23 cellular contexts compared by ENCODE assay signal in the genomic region with DNA sequence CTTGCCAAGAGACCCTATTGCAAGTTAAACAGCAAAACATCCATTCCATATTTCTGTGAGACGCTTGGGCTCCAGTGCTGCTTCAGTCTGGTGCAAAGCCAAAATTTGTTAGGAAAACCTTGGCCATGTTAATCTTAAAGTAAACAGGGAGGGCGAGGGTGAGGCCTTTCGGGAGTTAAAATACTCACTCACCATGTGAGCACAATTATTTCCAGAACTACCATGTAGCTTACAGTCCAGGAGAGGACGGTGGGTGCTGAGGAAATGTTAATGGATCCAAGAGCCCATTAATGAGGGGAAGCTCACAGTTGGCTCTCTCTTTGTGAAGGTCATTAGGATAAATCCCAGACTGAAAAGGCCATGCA.
DNase-seq lines count a peak whose midpoint lies in the region; ATAC-seq and TF ChIP-seq lines count a peak whose summit lies in the region.
"Had no signal": no experiment of that assay in that cellular context is flagged by ENCODE, and none has a peak within 500 bp of the region (broad histone marks: within the 10 kb centered on the region; RNA-seq: fewer than 3 reads in every experiment).

No MANE protein-coding gene starts in this region.

- no peak overlapping the region for H3K4me2 ChIP-seq in osteoblast (ENCODE audit: insufficient read depth, low read length)

- H3K4me1 ChIP-seq in SJCRH30 (peaks cover 39% of the 10 kb centered on the region), osteoblast (ENCODE audit: insufficient read depth, low read length) (peaks cover 8% of the 10 kb centered on the region), prostate gland (replicated peaks) (no peaks in the 10 kb centered on the region)
- H3K4me1 ChIP-seq: body of pancreas had no signal

- peak; percentile 8 for DNase-seq in AG08396 (ENCODE audit: low spot score)
- DNase-seq in SJCRH30, result peak; percentile 31 to 38
- DNase-seq in fibroblast of the aortic adventitia (ENCODE audit: low read depth), result peak; percentile 61
- peak; percentile 34 for DNase-seq in osteoblast (ENCODE audit: insufficient read length, low spot score, missing footprints)
- no peak for DNase-seq in pons (ENCODE audit: low spot score)
- DNase-seq in prostate gland (ENCODE audit: low spot score), result no peak
- no peak for DNase-seq in DMS53 treated with DMSO at 0.1 percent for 48 hours (lab: John Stamatoyannopoulos, UW; ENCODE audit: unreplicated experiment)
- DNase-seq: activated CD4-positive, alpha-beta T cell treated with anti-CD3 and anti-CD28 coated beads, Interleukin-2, amount 50 U/mL, for 48 hours; activated effector memory CD4-positive, alpha-beta T cell treated with anti-CD3 and anti-CD28 coated beads, Interleukin-2, amount 50 U/mL, for 16 hours; cortex of kidney; foreskin melanocyte; HCEC 1CT; NCI-H1105 treated with DMSO at 0.1 percent for 48 hours; NCI-H2107; NCI-H526; stimulated activated CD4-positive, alpha-beta T cell treated with anti-CD3 and anti-CD28 coated beads, Interleukin-12 subunit alpha, Interleukin-12 subunit beta, amount 100 ng/mL, for 4 hours; stimulated activated naive CD8-positive, alpha-beta T cell treated with anti-CD3 and anti-CD28 coated beads, Interleukin-15, amount 100 ng/mL, for 72 hours; WERI-Rb-1 had no signal

- H4K20me1 ChIP-seq in osteoblast (ENCODE audit: insufficient read depth, low read length), result no peaks in the 10 kb centered on the region

- intact Hi-C loops in prostate gland (cut with DNase I), result no loop called here

- H3K9me3 ChIP-seq in SJCRH30 (replicated peaks) (peaks cover 8% of the 10 kb centered on the region; the same call in 1 of the 2 replicates), osteoblast (ENCODE audit: low read depth, low read length) (no peaks in the 10 kb centered on the region), prostate gland (no peaks in the 10 kb centered on the region)
- H3K9me3 ChIP-seq: body of pancreas, neutrophil had no signal

- TF ChIP-seq POLR2A in prostate gland (IDR thresholded peaks at IDR 0.05), result no peak

- 38% methylated on average over 4 of the region's 4 CpGs for WGBS in prostate gland

- H3K27me3 ChIP-seq in SJCRH30 (no peaks in the 10 kb centered on the region), osteoblast (ENCODE audit: insufficient read depth, low read length) (no peaks in the 10 kb centered on the region), prostate gland (replicated peaks; ENCODE audit: insufficient read depth) (no peaks in the 10 kb centered on the region)
- H3K27me3 ChIP-seq: body of pancreas, neutrophil had no signal

- H3K36me3 ChIP-seq in SJCRH30, result no peaks in the 10 kb centered on the region
- H3K36me3 ChIP-seq in osteoblast (ENCODE audit: insufficient read depth, low read length), result peaks cover 13% of the 10 kb centered on the region
- H3K36me3 ChIP-seq in prostate gland, result no peaks in the 10 kb centered on the region
- H3K36me3 ChIP-seq: neutrophil, WERI-Rb-1 had no signal

- TF ChIP-seq CTCF in fibroblast of the aortic adventitia (IDR thresholded peaks at IDR 0.05; ENCODE audit: insufficient read depth, low read length), result no peak
- TF ChIP-seq CTCF in osteoblast (IDR thresholded peaks at IDR 0.05; ENCODE audit: extremely low read depth, low read depth, low read length), result no peak
- TF ChIP-seq CTCF in prostate gland (IDR thresholded peaks at IDR 0.05), result no peak

- H3K79me2 ChIP-seq in osteoblast (ENCODE audit: insufficient read depth, low read length), result no peaks in the 10 kb centered on the region

- no peak for ATAC-seq in GM21737 (IDR thresholded peaks at IDR 0.05; ENCODE audit: unreplicated experiment)
- ATAC-seq: body of pancreas; stimulated activated naive CD8-positive, alpha-beta T cell treated with anti-CD3 and anti-CD28 coated beads, Interleukin-15, amount 100 ng/mL, for 72 hours had no signal

- H3K27ac ChIP-seq in SJCRH30 (peak overlapping the region; percentile 4; the same call in 1 of the 2 replicates), osteoblast (ENCODE audit: low read depth, low read length) (no peak overlapping the region), prostate gland (no peak overlapping the region)
- H3K27ac ChIP-seq: body of pancreas, C4-2B, neutrophil, RWPE1, WERI-Rb-1 had no signal

- H3K4me3 ChIP-seq in SJCRH30 (no peak overlapping the region), fibroblast of the aortic adventitia (ENCODE audit: low read depth, low read length) (no peak overlapping the region), osteoblast (ENCODE audit: insufficient read depth, low read length) (no peak overlapping the region), prostate gland (no peak overlapping the region)
- H3K4me3 ChIP-seq: body of pancreas had no signal

- H2AFZ ChIP-seq in osteoblast (ENCODE audit: low read length), result no peak overlapping the region

Comparison
In these comparisons a context has a peak if more than half of its experiments do, and no peak if none do; other contexts are left out.
1. DNase-seq: peak in AG08396 (single experiment), SJCRH30 (2 of 2), fibroblast of the aortic adventitia (single experiment) and osteoblast (single experiment); none in pons (single experiment), prostate gland (single experiment) and DMS53 treated with DMSO at 0.1 percent for 48 hours (single experiment).